8 cellular contexts compared by ENCODE assay signal in genomic region chr10:27783660-27784059, GRCh38. TPM values are rescaled to one million over a fixed set of nuclear protein-coding genes. Genes with fewer than 3 reads are reported as not detected.
DNase-seq lines count a peak whose midpoint lies in the region; ATAC-seq and TF ChIP-seq lines count a peak whose summit lies in the region.

No MANE protein-coding gene starts in this region.

- H3K27me3 ChIP-seq in GM23248 (replicated peaks; ENCODE audit: insufficient read depth) = no peaks in the 10 kb centered on the region

- no peaks in the 10 kb centered on the region for H4K20me1 ChIP-seq in GM23248 (ENCODE audit: insufficient read depth)

- in situ Hi-C loops in GM23248 (cut with MboI) = no loop called here

- TF ChIP-seq CTCF in AG09319 (IDR thresholded peaks at IDR 0.05; ENCODE audit: low read depth, low read length) = peak; percentile 30
- TF ChIP-seq CTCF in retinal pigment epithelial cell (conservative IDR thresholded peaks at IDR 0.05; ENCODE audit: low read depth, low read length) = peak; percentile 69

- ATAC-seq in GM19023 (IDR thresholded peaks at IDR 0.05; ENCODE audit: unreplicated experiment) = no peak

- peaks cover 6% of the 10 kb centered on the region; the same call in 1 of the 2 replicates for H3K4me1 ChIP-seq in GM23248 (ENCODE audit: insufficient read depth)

- DNase-seq in AG09319 (ENCODE audit: extremely low read depth, low read depth) (peak; percentile 11), GM23248 (peak; percentile 75), RKO (ENCODE audit: low spot score) (peak; percentile 92), ecto neural progenitor cell (ENCODE audit: low spot score) (peak; percentile 58), retinal pigment epithelial cell (ENCODE audit: low read depth) (peak; percentile 23), COR-L47 (lab: John Stamatoyannopoulos, UW) (no peak), SHP77 (lab: John Stamatoyannopoulos, UW) (no peak)

- H2AFZ ChIP-seq in GM23248 = no peak overlapping the region

- H3F3A ChIP-seq in GM23248 (ENCODE audit: insufficient read depth) = peaks cover 7% of the 10 kb centered on the region; the same call in 1 of the 2 replicates

- H3K79me2 ChIP-seq in GM23248 (ENCODE audit: insufficient read depth) = no peaks in the 10 kb centered on the region

- H3K36me3 ChIP-seq in GM23248 (ENCODE audit: low read depth) = no peaks in the 10 kb centered on the region

- H3K4me2 ChIP-seq in GM23248 (ENCODE audit: unreplicated experiment) = no peak overlapping the region

- no peaks in the 10 kb centered on the region for H3K9me3 ChIP-seq in GM23248 (ENCODE audit: low read depth)

- no peak overlapping the region for H3K9ac ChIP-seq in GM23248

- WGBS in GM23248 (ENCODE audit: low coverage in 1 of 2, low lambda C conversion rate in 2 of 2, missing lambda C conversion rate in 2 of 2), 2 experiments = 0 to 9% methylated on average over 1 of the region's 1 CpG

- no peak overlapping the region for H3K27ac ChIP-seq in GM23248

- no peaks in the 10 kb centered on the region for H3K9me2 ChIP-seq in GM23248 (ENCODE audit: insufficient read depth)

- H3K4me3 ChIP-seq in GM23248 = no peak overlapping the region
- no peak overlapping the region for H3K4me3 ChIP-seq in retinal pigment epithelial cell (ENCODE audit: low read length)

RNA-seq across cellular contexts. Expression of gene MKX, which starts 38.0 kb away (rescaled TPM):
- 41.4 and 44.1 TPM in 2 replicates for total RNA-seq in GM23248 (2014; rRNA removed; shearing (Covaris generic))
- 35.9 and 36.2 TPM in 2 replicates for polyA plus RNA-seq in GM23248 (2016; fragmentation: Nextera tagmentation; extraction: Ambion mirVana)

Comparison
In these comparisons a context has a peak if more than half of its experiments do, and no peak if none do; other contexts are left out.
1. DNase-seq: peak in AG09319 (single experiment), GM23248 (single experiment), RKO (single experiment), ecto neural progenitor cell (single experiment) and retinal pigment epithelial cell (single experiment); none in COR-L47 (single experiment) and SHP77 (0 of 2).